In genomic region chr11:111736191-111736590, GRCh38 we compare ENCODE assay signal across 8 cellular contexts. TPM values are rescaled to one million over a fixed set of nuclear protein-coding genes. Genes with fewer than 3 reads are reported as not detected.
DNase-seq lines count a peak whose midpoint lies in the region; ATAC-seq and TF ChIP-seq lines count a peak whose summit lies in the region.

No MANE protein-coding gene starts in this region.

- CTCF ChIA-PET in mammary epithelial cell (lab: Charles Lee; ENCODE audit: low non-redundant PET): interaction anchor here (0.5 kb wide), 1 partner anchor 127 kb away, joined by 8 read pairs; no protein-coding TSS in a partner anchor

- peaks cover 7% of the 10 kb centered on the region for H3K36me3 ChIP-seq in mammary epithelial cell (ENCODE audit: insufficient read depth, low read length)

- peak overlapping the region; percentile 34 for H3K4me2 ChIP-seq in mammary epithelial cell (ENCODE audit: insufficient read depth, low read depth, low read length)

- DNase-seq in HCEC 1CT (peak; percentile 58), mammary epithelial cell (no peak), stromal cell of bone marrow (ENCODE audit: low read depth) (peak; percentile 40), NCI-H1436 treated with DMSO at 0.1 percent for 48 hours (lab: John Stamatoyannopoulos, UW) (no peak), NAMALWA (ENCODE audit: low spot score) (no peak)
- DNase-seq in stimulated activated CD4-positive, alpha-beta T cell treated with anti-CD3 and anti-CD28 coated beads, Interleukin-2, amount 100 ng/mL, for 48 hours: no peak

- no TSS peak for BruUV-seq in mammary epithelial cell (replicated peaks; lab: Mats Ljungman, UMichigan)

- H4K20me1 ChIP-seq in mammary epithelial cell (ENCODE audit: insufficient read depth, low read length): no peaks in the 10 kb centered on the region

- dilution Hi-C loops in mammary epithelial cell (cut with HindIII; ENCODE audit: low sequenced_read_pairs): no loop called here

- 32% methylated on average over 10 of the region's 11 CpGs for WGBS in mammary epithelial cell (ENCODE audit: low coverage, missing lambda C conversion rate)

- no peaks in the 10 kb centered on the region for H3K79me2 ChIP-seq in mammary epithelial cell (ENCODE audit: insufficient read depth, low read length)

- no peak for ATAC-seq in HG03095 (IDR thresholded peaks at IDR 0.05; ENCODE audit: unreplicated experiment)

- H3K4me1 ChIP-seq in mammary epithelial cell (ENCODE audit: insufficient read depth, low read length): peaks cover 26% of the 10 kb centered on the region

- H3K27me3 ChIP-seq in mammary epithelial cell (ENCODE audit: insufficient read depth, low read length) (no peaks in the 10 kb centered on the region), layer of hippocampus (ENCODE audit: control insufficient read depth, insufficient read depth, low read length) (peaks cover 2% of the 10 kb centered on the region)

- in situ Hi-C loops in mammary epithelial cell (cut with MboI; ENCODE audit: low sequenced_read_pairs in 2 of 2): no loop called here

- no peak for TF ChIP-seq CTCF in mammary epithelial cell (conservative IDR thresholded peaks at IDR 0.05 in 1 of 2, IDR thresholded peaks at IDR 0.05 in 1 of 2; ENCODE audit: extremely low read depth in 1 of 2, insufficient read depth in 1 of 2, low read depth in 1 of 2, low read length in 2 of 2)

- H3K4me3 ChIP-seq in mammary epithelial cell (replicated peaks in 1 of 3; ENCODE audit: insufficient read depth in 1 of 3, low read depth in 2 of 3, low read length in 3 of 3): no peak overlapping the region

- peak overlapping the region; percentile 59 for H3K9ac ChIP-seq in mammary epithelial cell (ENCODE audit: insufficient read depth, low read length)

- intact Hi-C loops in mammary epithelial cell (cut with micrococcal nuclease): no loop called here

- H3K9me3 ChIP-seq in mammary epithelial cell (replicated peaks; ENCODE audit: insufficient read depth, low read length): no peaks in the 10 kb centered on the region

- peak overlapping the region; percentile 65 for H2AFZ ChIP-seq in mammary epithelial cell (ENCODE audit: low read depth, low read length)

- H3K27ac ChIP-seq in mammary epithelial cell (ENCODE audit: insufficient read depth, low read depth, low read length) (peak overlapping the region; percentile 82), layer of hippocampus (ENCODE audit: low read depth, low read length) (peak overlapping the region; percentile 99)

RNA-seq across cellular contexts. Expression of gene PPP2R1B, which starts 30.0 kb away (rescaled TPM):
- 10 to 100 TPM; 26.2 to 34.7 TPM for total RNA-seq in mammary epithelial cell
- polyA plus RNA-seq in mammary epithelial cell: 25.0 TPM
- 30.0 TPM for polyA minus RNA-seq in mammary epithelial cell

Comparison
In these comparisons a context has a peak if more than half of its experiments do, and no peak if none do; other contexts are left out.
1. DNase-seq: peak in HCEC 1CT (single experiment) and stromal cell of bone marrow (single experiment); none in mammary epithelial cell (single experiment), stimulated activated CD4-positive, alpha-beta T cell treated with anti-CD3 and anti-CD28 coated beads, Interleukin-2, amount 100 ng/mL, for 48 hours (0 of 2), NCI-H1436 treated with DMSO at 0.1 percent for 48 hours (single experiment) and NAMALWA (single experiment).